ENCODE assay signal across 1 cellular context in genomic region chr19:58519355-58520256, GRCh38.
TF ChIP-seq lines count a peak whose summit lies in the region.

Gene ZBTB45 (minus strand): TSS chr19:58519810. CDS start chr19:58517673, 2,137 bp downstream.

TF ChIP-seq in HepG2, 621 proteins besides CTCF, POLR2A, EP300 and RAD21 (continued from another document and continues in another):
- peak; percentile 67 for TF ChIP-seq ZNF609 (CRISPR knock-in tag; IDR thresholded peaks at IDR 0.05; ENCODE audit: borderline replicate concordance)
- TF ChIP-seq ZNF24 (IDR thresholded peaks at IDR 0.05), result peak; percentile 58; the same call in 1 of the 2 replicates
- TF ChIP-seq CHD4 (IDR thresholded peaks at IDR 0.05; ENCODE audit: borderline replicate concordance, low read length), result no peak; the same call in 1 of the 2 replicates
- TF ChIP-seq ZNF337 (CRISPR knock-in tag; IDR thresholded peaks at IDR 0.05; ENCODE audit: borderline replicate concordance, low read depth), result peak; percentile 77; the same call in 1 of the 2 replicates
- 0 out of 2 replicates have a peak, but pooled peaks have one; percentile 59 for TF ChIP-seq ZNF790 (CRISPR knock-in tag; IDR thresholded peaks at IDR 0.05; ENCODE audit: borderline replicate concordance)
- peak; percentile 96 for TF ChIP-seq ZNF501 (CRISPR knock-in tag; IDR thresholded peaks at IDR 0.05)
- TF ChIP-seq ZNF670 (CRISPR knock-in tag; IDR thresholded peaks at IDR 0.05; ENCODE audit: borderline replicate concordance), result peak; percentile 99
- peak; percentile 82 for TF ChIP-seq ZNF441 (CRISPR knock-in tag; IDR thresholded peaks at IDR 0.05; ENCODE audit: borderline replicate concordance)
- peak; percentile 93 for TF ChIP-seq HIVEP1 (CRISPR knock-in tag; IDR thresholded peaks at IDR 0.05)
- TF ChIP-seq, protein P1, sequence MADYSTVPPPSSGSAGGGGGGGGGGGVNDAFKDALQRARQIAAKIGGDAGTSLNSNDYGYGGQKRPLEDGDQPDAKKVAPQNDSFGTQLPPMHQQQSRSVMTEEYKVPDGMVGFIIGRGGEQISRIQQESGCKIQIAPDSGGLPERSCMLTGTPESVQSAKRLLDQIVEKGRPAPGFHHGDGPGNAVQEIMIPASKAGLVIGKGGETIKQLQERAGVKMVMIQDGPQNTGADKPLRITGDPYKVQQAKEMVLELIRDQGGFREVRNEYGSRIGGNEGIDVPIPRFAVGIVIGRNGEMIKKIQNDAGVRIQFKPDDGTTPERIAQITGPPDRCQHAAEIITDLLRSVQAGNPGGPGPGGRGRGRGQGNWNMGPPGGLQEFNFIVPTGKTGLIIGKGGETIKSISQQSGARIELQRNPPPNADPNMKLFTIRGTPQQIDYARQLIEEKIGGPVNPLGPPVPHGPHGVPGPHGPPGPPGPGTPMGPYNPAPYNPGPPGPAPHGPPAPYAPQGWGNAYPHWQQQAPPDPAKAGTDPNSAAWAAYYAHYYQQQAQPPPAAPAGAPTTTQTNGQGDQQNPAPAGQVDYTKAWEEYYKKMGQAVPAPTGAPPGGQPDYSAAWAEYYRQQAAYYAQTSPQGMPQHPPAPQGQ (CRISPR knock-in tag; IDR thresholded peaks at IDR 0.05; ENCODE audit: borderline replicate concordance), result peak; percentile 37; the same call in 1 of the 2 replicates
- no peak; the same call in 1 of the 2 replicates for TF ChIP-seq RFXAP (CRISPR knock-in tag; IDR thresholded peaks at IDR 0.05; ENCODE audit: borderline replicate concordance)
- peak; percentile 67 for TF ChIP-seq BHLHE40 (IDR thresholded peaks at IDR 0.05; ENCODE audit: low read length)
- peak; percentile 43; the same call in 1 of the 2 replicates for TF ChIP-seq TP53 (CRISPR knock-in tag; conservative IDR thresholded peaks at IDR 0.05)
- peak; percentile 97 for TF ChIP-seq ELF1 (CRISPR knock-in tag; IDR thresholded peaks at IDR 0.05)
- TF ChIP-seq ZNF550 (CRISPR knock-in tag; IDR thresholded peaks at IDR 0.05; ENCODE audit: borderline replicate concordance), result peak; percentile 70; the same call in 1 of the 2 replicates
- TF ChIP-seq ZNF878 (CRISPR knock-in tag; IDR thresholded peaks at IDR 0.05), result peak; percentile 65; the same call in 1 of the 2 replicates
- TF ChIP-seq GPBP1L1 (CRISPR knock-in tag; IDR thresholded peaks at IDR 0.05), result no peak
- TF ChIP-seq ZNF615 (CRISPR knock-in tag; IDR thresholded peaks at IDR 0.05; ENCODE audit: borderline replicate concordance), result no peak
- TF ChIP-seq, protein P2, sequence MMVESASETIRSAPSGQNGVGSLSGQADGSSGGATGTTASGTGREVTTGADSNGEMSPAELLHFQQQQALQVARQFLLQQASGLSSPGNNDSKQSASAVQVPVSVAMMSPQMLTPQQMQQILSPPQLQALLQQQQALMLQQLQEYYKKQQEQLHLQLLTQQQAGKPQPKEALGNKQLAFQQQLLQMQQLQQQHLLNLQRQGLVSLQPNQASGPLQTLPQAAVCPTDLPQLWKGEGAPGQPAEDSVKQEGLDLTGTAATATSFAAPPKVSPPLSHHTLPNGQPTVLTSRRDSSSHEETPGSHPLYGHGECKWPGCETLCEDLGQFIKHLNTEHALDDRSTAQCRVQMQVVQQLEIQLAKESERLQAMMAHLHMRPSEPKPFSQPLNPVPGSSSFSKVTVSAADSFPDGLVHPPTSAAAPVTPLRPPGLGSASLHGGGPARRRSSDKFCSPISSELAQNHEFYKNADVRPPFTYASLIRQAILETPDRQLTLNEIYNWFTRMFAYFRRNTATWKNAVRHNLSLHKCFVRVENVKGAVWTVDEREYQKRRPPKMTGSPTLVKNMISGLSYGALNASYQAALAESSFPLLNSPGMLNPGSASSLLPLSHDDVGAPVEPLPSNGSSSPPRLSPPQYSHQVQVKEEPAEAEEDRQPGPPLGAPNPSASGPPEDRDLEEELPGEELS (CRISPR knock-in tag; IDR thresholded peaks at IDR 0.05), result peak; percentile 56
- TF ChIP-seq, protein P3, sequence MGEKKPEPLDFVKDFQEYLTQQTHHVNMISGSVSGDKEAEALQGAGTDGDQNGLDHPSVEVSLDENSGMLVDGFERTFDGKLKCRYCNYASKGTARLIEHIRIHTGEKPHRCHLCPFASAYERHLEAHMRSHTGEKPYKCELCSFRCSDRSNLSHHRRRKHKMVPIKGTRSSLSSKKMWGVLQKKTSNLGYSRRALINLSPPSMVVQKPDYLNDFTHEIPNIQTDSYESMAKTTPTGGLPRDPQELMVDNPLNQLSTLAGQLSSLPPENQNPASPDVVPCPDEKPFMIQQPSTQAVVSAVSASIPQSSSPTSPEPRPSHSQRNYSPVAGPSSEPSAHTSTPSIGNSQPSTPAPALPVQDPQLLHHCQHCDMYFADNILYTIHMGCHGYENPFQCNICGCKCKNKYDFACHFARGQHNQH (CRISPR knock-in tag; IDR thresholded peaks at IDR 0.05), result peak; percentile 96
- peak; percentile 81; the same call in 1 of the 2 replicates for TF ChIP-seq STAT5B (CRISPR knock-in tag; IDR thresholded peaks at IDR 0.05)
- peak; percentile 100 for TF ChIP-seq ZNF672 (CRISPR knock-in tag; IDR thresholded peaks at IDR 0.05)
- no peak for TF ChIP-seq SOX6 (IDR thresholded peaks at IDR 0.05)
- TF ChIP-seq SOX6 (CRISPR knock-in tag; IDR thresholded peaks at IDR 0.05), result peak; percentile 79
- peak; percentile 91 for TF ChIP-seq YY1 (IDR thresholded peaks at IDR 0.05; ENCODE audit: insufficient read depth, insufficient replicate concordance, low read depth, low read length)
- TF ChIP-seq ISX (CRISPR knock-in tag; conservative IDR thresholded peaks at IDR 0.05), result 0 out of 2 replicates have a peak, but pooled peaks have one; percentile 16
- peak; percentile 98 for TF ChIP-seq ZC3H13 (CRISPR knock-in tag; IDR thresholded peaks at IDR 0.05)
- peak; percentile 86 for TF ChIP-seq ZNF143 (CRISPR knock-in tag; IDR thresholded peaks at IDR 0.05)
- TF ChIP-seq SALL1 (CRISPR knock-in tag; IDR thresholded peaks at IDR 0.05), result peak; percentile 87
- peak; percentile 79 for TF ChIP-seq RXRB (CRISPR knock-in tag; IDR thresholded peaks at IDR 0.05; ENCODE audit: borderline replicate concordance)
- TF ChIP-seq TEAD2 (CRISPR knock-in tag; IDR thresholded peaks at IDR 0.05), result no peak
- TF ChIP-seq NFKBIZ (CRISPR knock-in tag; IDR thresholded peaks at IDR 0.05), result peak; percentile 93
- TF ChIP-seq ZNF570 (CRISPR knock-in tag; IDR thresholded peaks at IDR 0.05; ENCODE audit: borderline replicate concordance), result 0 out of 2 replicates have a peak, but pooled peaks have one; percentile 74
- TF ChIP-seq TFDP2 (CRISPR knock-in tag; IDR thresholded peaks at IDR 0.05), result peak; percentile 92
- no peak for TF ChIP-seq CENPX (CRISPR knock-in tag; IDR thresholded peaks at IDR 0.05)
- peak; percentile 96 for TF ChIP-seq ZNF547 (CRISPR knock-in tag; IDR thresholded peaks at IDR 0.05)
- TF ChIP-seq ZC3H4 (CRISPR knock-in tag; IDR thresholded peaks at IDR 0.05; ENCODE audit: borderline replicate concordance), result no peak; the same call in 1 of the 2 replicates
- TF ChIP-seq SUZ12 (IDR thresholded peaks at IDR 0.05; ENCODE audit: low read depth, low read length), result no peak
- no peak for TF ChIP-seq ZNF207 (IDR thresholded peaks at IDR 0.05; ENCODE audit: borderline replicate concordance)
- TF ChIP-seq ZMYM4 (CRISPR knock-in tag; IDR thresholded peaks at IDR 0.05), result peak; percentile 96
- peak; percentile 78 for TF ChIP-seq POLR2G (IDR thresholded peaks at IDR 0.05; ENCODE audit: low read depth, low read length)
- TF ChIP-seq ZFX (CRISPR knock-in tag; IDR thresholded peaks at IDR 0.05; ENCODE audit: low read depth), result peak; percentile 100
- TF ChIP-seq ZKSCAN1 (IDR thresholded peaks at IDR 0.05; ENCODE audit: low read length), result peak; percentile 72; the same call in 1 of the 2 replicates
- TF ChIP-seq ZNF333 (CRISPR knock-in tag; IDR thresholded peaks at IDR 0.05; ENCODE audit: borderline replicate concordance), result peak; percentile 86
- TF ChIP-seq, protein P4, sequence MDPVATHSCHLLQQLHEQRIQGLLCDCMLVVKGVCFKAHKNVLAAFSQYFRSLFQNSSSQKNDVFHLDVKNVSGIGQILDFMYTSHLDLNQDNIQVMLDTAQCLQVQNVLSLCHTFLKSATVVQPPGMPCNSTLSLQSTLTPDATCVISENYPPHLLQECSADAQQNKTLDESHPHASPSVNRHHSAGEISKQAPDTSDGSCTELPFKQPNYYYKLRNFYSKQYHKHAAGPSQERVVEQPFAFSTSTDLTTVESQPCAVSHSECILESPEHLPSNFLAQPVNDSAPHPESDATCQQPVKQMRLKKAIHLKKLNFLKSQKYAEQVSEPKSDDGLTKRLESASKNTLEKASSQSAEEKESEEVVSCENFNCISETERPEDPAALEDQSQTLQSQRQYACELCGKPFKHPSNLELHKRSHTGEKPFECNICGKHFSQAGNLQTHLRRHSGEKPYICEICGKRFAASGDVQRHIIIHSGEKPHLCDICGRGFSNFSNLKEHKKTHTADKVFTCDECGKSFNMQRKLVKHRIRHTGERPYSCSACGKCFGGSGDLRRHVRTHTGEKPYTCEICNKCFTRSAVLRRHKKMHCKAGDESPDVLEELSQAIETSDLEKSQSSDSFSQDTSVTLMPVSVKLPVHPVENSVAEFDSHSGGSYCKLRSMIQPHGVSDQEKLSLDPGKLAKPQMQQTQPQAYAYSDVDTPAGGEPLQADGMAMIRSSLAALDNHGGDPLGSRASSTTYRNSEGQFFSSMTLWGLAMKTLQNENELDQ (CRISPR knock-in tag; IDR thresholded peaks at IDR 0.05; ENCODE audit: borderline replicate concordance), result peak; percentile 51; the same call in 1 of the 2 replicates
- TF ChIP-seq ARNT (IDR thresholded peaks at IDR 0.05), result no peak
- TF ChIP-seq, protein P5, sequence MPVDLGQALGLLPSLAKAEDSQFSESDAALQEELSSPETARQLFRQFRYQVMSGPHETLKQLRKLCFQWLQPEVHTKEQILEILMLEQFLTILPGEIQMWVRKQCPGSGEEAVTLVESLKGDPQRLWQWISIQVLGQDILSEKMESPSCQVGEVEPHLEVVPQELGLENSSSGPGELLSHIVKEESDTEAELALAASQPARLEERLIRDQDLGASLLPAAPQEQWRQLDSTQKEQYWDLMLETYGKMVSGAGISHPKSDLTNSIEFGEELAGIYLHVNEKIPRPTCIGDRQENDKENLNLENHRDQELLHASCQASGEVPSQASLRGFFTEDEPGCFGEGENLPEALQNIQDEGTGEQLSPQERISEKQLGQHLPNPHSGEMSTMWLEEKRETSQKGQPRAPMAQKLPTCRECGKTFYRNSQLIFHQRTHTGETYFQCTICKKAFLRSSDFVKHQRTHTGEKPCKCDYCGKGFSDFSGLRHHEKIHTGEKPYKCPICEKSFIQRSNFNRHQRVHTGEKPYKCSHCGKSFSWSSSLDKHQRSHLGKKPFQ (CRISPR knock-in tag; IDR thresholded peaks at IDR 0.05; ENCODE audit: insufficient replicate concordance), result no peak
- 0 out of 2 replicates have a peak, but pooled peaks have one; percentile 3 for TF ChIP-seq ZNF20 (CRISPR knock-in tag; IDR thresholded peaks at IDR 0.05)
